ENCODE assay signal across 16 cellular contexts in the genomic region with DNA sequence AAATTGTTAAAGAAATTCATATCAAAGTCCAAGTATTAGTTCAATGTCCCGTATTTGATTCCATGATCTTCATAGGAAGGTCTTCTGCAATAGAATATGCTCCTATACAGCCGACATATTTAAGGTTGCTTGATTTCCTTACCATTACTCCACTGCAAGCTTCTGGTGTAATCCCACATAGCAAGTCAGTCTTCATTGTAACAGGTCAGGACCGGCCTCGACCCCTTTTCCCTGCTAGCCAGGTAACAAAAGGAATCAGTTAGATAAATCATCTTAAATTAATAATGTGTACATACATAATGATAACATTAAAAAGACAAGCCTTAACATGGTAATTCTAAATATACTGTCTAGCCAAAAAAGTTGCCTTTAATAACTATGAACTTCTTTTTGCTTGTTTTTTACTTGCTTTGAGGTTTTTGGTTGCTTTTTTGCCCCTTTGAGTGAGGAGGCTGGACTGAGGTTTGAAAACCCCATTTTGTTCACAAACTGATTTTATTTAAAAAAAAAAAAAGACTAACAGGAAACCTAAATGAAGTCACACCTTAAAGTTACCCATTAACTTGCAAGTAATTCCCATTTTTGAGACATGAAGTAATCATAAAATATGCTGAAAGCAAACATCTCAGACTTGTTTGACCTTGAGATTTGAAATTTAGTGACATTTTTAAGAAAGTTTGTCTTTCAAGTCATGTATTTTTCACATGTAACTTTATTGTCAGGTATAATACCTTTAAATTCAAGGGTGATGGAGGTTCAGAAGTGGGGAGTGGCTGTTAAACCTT.
"Had no signal": no experiment of that assay in that cellular context is flagged by ENCODE, and none has a peak within 500 bp of the region (broad histone marks: within the 10 kb centered on the region; RNA-seq: fewer than 3 reads in every experiment).

No MANE protein-coding gene starts in this region.

- H3K27me3 ChIP-seq: stomach had no signal

- H3K27me3 Mint-ChIP-seq: activated naive CD8-positive, alpha-beta T cell; T-cell had no signal

- H3K9me3 Mint-ChIP-seq: nephron, T-cell had no signal

- H3K4me1 Mint-ChIP-seq: nephron had no signal

- H3K4me3 Mint-ChIP-seq: activated naive CD8-positive, alpha-beta T cell; nephron; T-cell had no signal

- H3K4me3 ChIP-seq: SK-N-MC, stomach, thoracic aorta had no signal

- ATAC-seq: left cardiac atrium, T-cell had no signal

- H3K9me3 ChIP-seq: stomach, thoracic aorta had no signal

- DNase-seq: activated CD4-positive, alpha-beta T cell treated with anti-CD3 and anti-CD28 coated beads for 4 hours; activated gamma-delta T cell; activated T-cell treated with anti-CD3 and anti-CD28 coated beads, Interleukin-2, amount 50 U/mL, for 1 hour; foreskin melanocyte; left cardiac atrium; mammary epithelial cell; occipital lobe; stimulated activated CD4-positive, alpha-beta T cell treated with anti-CD3 and anti-CD28 coated beads, Interleukin-4, amount 100 ng/mL, for 1 hour; stimulated activated CD8-positive, alpha-beta memory T cell treated with anti-CD3 and anti-CD28 coated beads, Interleukin-4, amount 100 ng/mL, for 48 hours; stomach; T-cell had no signal

- H3K27ac ChIP-seq: SK-N-MC, stomach, thoracic aorta, VCaP had no signal
